Comparison of ENCODE assay signal across 8 cellular contexts in genomic region chr13:111177803-111178389, GRCh38.
DNase-seq lines count a peak whose midpoint lies in the region; ATAC-seq, FAIRE-seq and TF ChIP-seq lines count a peak whose summit lies in the region.

No MANE protein-coding gene starts in this region.

- peak overlapping the region in 1 of 3 donors; percentile 23 for H3K4me3 ChIP-seq in skeletal muscle tissue (ENCODE audit: low read length in 3 of 3)

- peak overlapping the region; percentile 80 for H3K27ac ChIP-seq in skeletal muscle tissue (ENCODE audit: low read depth, low read length)

- FAIRE-seq in GM12891 (lab: Jason Lieb, UNC): peak; percentile 69

- peaks cover 0 to 4% (median 4%) of the 10 kb centered on the region in 3 donors for H3K36me3 ChIP-seq in skeletal muscle tissue (ENCODE audit: control insufficient read depth in 3 of 3, insufficient read depth in 3 of 3, low read length in 3 of 3)

- no peak for TF ChIP-seq POLR2A in GM12891 (IDR thresholded peaks at IDR 0.05; ENCODE audit: low read depth, low read length)

- intact Hi-C loops in left ventricle myocardium superior (cut with micrococcal nuclease): no loop called here

- ATAC-seq in left ventricle myocardium superior (peak; percentile 46), GM19397 (IDR thresholded peaks at IDR 0.05; ENCODE audit: unreplicated experiment) (no peak), GM19463 (IDR thresholded peaks at IDR 0.05; ENCODE audit: unreplicated experiment) (no peak)

- peaks cover 43 to 79% (median 76%) of the 10 kb centered on the region in 3 donors for H3K4me1 ChIP-seq in skeletal muscle tissue (ENCODE audit: control insufficient read depth in 3 of 3, insufficient read depth in 3 of 3, low read length in 3 of 3)

- peak overlapping the region in 2 of 3 donors; percentile 8 to 40 for H3K9ac ChIP-seq in skeletal muscle tissue (ENCODE audit: low read depth in 1 of 3, low read length in 3 of 3)

- TF ChIP-seq CTCF in GM20000 (IDR thresholded peaks at IDR 0.05; ENCODE audit: extremely low read depth, missing control alignments): no peak

- no peaks in the 10 kb centered on the region for H3K9me3 ChIP-seq in skeletal muscle tissue (ENCODE audit: control insufficient read depth in 3 of 3, low read length in 3 of 3)

- DNase-seq in GM12891 (ENCODE audit: insufficient read length, low spot score): no peak
- peak; percentile 17 for DNase-seq in amniotic stem cell (lab: John Stamatoyannopoulos, UW)
- DNase-seq in left ventricle myocardium superior: no peak
- no peak for DNase-seq in stimulated activated naive CD4-positive, alpha-beta T cell treated with Interleukin-2 at 50 U/mL for 16 hours (lab: John Stamatoyannopoulos, UW)
- DNase-seq in GM20000 (ENCODE audit: low spot score): no peak

- no peaks in the 10 kb centered on the region for H3K27me3 ChIP-seq in skeletal muscle tissue (ENCODE audit: control insufficient read depth in 3 of 3, insufficient read depth in 3 of 3, low read length in 3 of 3)

TF ChIP-seq in GM12891, 5 proteins besides CTCF, POLR2A, EP300 and RAD21:
- TF ChIP-seq POLR2AphosphoS5 (IDR thresholded peaks at IDR 0.05; ENCODE audit: low read depth, low read length) (no peak), TAF1 (IDR thresholded peaks at IDR 0.05; ENCODE audit: low read depth, low read length) (no peak), POU2F2 (IDR thresholded peaks at IDR 0.05; ENCODE audit: low read depth, low read length) (no peak), PAX5 (IDR thresholded peaks at IDR 0.05; ENCODE audit: insufficient read depth, low read length, severe bottlenecking) (no peak), SPI1 (IDR thresholded peaks at IDR 0.05; ENCODE audit: low read depth, low read length) (no peak)
